Comparison of ENCODE assay signal across 12 cellular contexts in the genomic region with DNA sequence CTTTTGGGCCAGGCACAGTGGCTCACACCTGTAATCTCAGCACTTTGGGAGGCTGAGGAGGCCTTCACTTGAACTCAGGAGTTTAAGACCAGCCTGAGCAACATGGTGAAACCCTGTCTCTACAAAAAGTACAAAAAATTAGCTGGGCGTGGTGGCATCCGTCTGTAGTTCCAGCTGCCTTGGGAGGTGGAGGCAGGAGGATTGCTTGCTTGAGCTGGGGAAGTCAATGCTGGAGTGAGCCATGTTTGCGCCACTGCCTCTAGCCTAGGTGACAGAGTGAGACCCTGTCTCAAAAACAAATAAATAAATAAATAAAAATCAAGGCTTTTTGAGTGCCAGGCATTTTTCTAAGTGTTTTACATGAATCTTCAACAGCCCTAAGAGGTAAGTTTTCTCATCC. TPM values are rescaled to one million over a fixed set of nuclear protein-coding genes. Genes with fewer than 3 reads are reported as not detected.
A peak's percentile ranks its signal among the peaks of the same experiment; 100 is the strongest.
DNase-seq lines count a peak whose midpoint lies in the region; ATAC-seq and TF ChIP-seq lines count a peak whose summit lies in the region.
"Not testable (repeated sequence)": the region's sequence is repeated elsewhere in the genome, so short reads cannot be mapped to it uniquely, and the experiment has no call there.
"Had no signal": no experiment of that assay in that cellular context is flagged by ENCODE, and none has a peak within 500 bp of the region (broad histone marks: within the 10 kb centered on the region; RNA-seq: fewer than 3 reads in every experiment).

No MANE protein-coding gene starts in this region.

- H3K4me3 Mint-ChIP-seq in activated CD4-positive, alpha-beta memory T cell treated with anti-CD3 and anti-CD28 coated beads for 36 hours; stimulated activated naive B cell treated with anti-CD40 and anti-IgM and Interleukin-4, amounts not matched to agents 10 μg/mL and 1 μg/mL and 100 μg/mL, for 72 hours: not testable (repeated sequence)
- H3K4me3 Mint-ChIP-seq in activated naive CD4-positive, alpha-beta T cell treated with anti-CD3 and anti-CD28 coated beads, Interleukin-2, amount 50 U/mL, for 24 hours: peak overlapping the region; percentile 67

- peak overlapping the region; percentile 92 for H3K27ac Mint-ChIP-seq in activated CD4-positive, alpha-beta memory T cell treated with anti-CD3 and anti-CD28 coated beads for 36 hours
- not testable (repeated sequence) for H3K27ac Mint-ChIP-seq in activated naive CD4-positive, alpha-beta T cell treated with anti-CD3 and anti-CD28 coated beads, Interleukin-2, amount 50 U/mL, for 24 hours
- H3K27ac Mint-ChIP-seq in stimulated activated naive B cell treated with anti-CD40 and anti-IgM and Interleukin-4, amounts not matched to agents 10 μg/mL and 1 μg/mL and 100 μg/mL, for 72 hours: peak overlapping the region; percentile 37

- H3K9ac ChIP-seq in DND-41 (ENCODE audit: low read depth, low read length): not testable (repeated sequence)

- not testable (repeated sequence) for H3K27me3 ChIP-seq in DND-41 (ENCODE audit: insufficient read depth, low read length, poor library complexity)

- H3K4me1 ChIP-seq in DND-41 (ENCODE audit: insufficient read depth, low read length): peaks cover 49% of the 10 kb centered on the region

- peaks cover 62% of the 10 kb centered on the region for H3K4me1 Mint-ChIP-seq in activated CD4-positive, alpha-beta memory T cell treated with anti-CD3 and anti-CD28 coated beads for 36 hours (ENCODE audit: low read depth)
- H3K4me1 Mint-ChIP-seq in activated naive CD4-positive, alpha-beta T cell treated with anti-CD3 and anti-CD28 coated beads, Interleukin-2, amount 50 U/mL, for 24 hours: peaks cover 62% of the 10 kb centered on the region
- H3K4me1 Mint-ChIP-seq in stimulated activated naive B cell treated with anti-CD40 and anti-IgM and Interleukin-4, amounts not matched to agents 10 μg/mL and 1 μg/mL and 100 μg/mL, for 72 hours: peaks cover 9 to 15% of the 10 kb centered on the region in 2 donors

- H3K36me3 ChIP-seq in DND-41 (ENCODE audit: insufficient read depth, low read length): peaks cover 77% of the 10 kb centered on the region

- peaks cover 20% of the 10 kb centered on the region for H3K36me3 Mint-ChIP-seq in activated CD4-positive, alpha-beta memory T cell treated with anti-CD3 and anti-CD28 coated beads for 36 hours
- H3K36me3 Mint-ChIP-seq in activated naive CD4-positive, alpha-beta T cell treated with anti-CD3 and anti-CD28 coated beads, Interleukin-2, amount 50 U/mL, for 24 hours: not testable (repeated sequence)
- peaks cover 26 to 40% of the 10 kb centered on the region in 2 donors for H3K36me3 Mint-ChIP-seq in stimulated activated naive B cell treated with anti-CD40 and anti-IgM and Interleukin-4, amounts not matched to agents 10 μg/mL and 1 μg/mL and 100 μg/mL, for 72 hours

- intact Hi-C loops in activated CD4-positive, alpha-beta memory T cell treated with anti-CD3 and anti-CD28 coated beads for 36 hours (cut with micrococcal nuclease): loop anchor here (2.0 kb wide), 1 partner anchor 30 kb away; a partner anchor contains a TSS
- intact Hi-C loops in left cardiac atrium (cut with DNase I); posterior vena cava (cut with DNase I): not testable (repeated sequence)

- DNase-seq in DND-41; RWPE1 (ENCODE audit: low spot score); activated CD4-positive, alpha-beta memory T cell treated with anti-CD3 and anti-CD28 coated beads for 36 hours; stimulated activated naive B cell treated with anti-CD40 and anti-IgM and Interleukin-4, amounts not matched to agents 10 μg/mL and 1 μg/mL and 100 μg/mL, for 72 hours: not testable (repeated sequence)
- peak; percentile 9 for DNase-seq in left cardiac atrium
- peak; percentile 31 for DNase-seq in posterior vena cava (ENCODE audit: low spot score)

- H3K4me2 ChIP-seq in DND-41 (ENCODE audit: insufficient read depth, low read length): peak overlapping the region; percentile 2; the same call in 1 of the 2 replicates

- not testable (repeated sequence) for H3K79me2 ChIP-seq in DND-41 (ENCODE audit: insufficient read depth, low read length)

- not testable (repeated sequence) for H3K4me3 ChIP-seq in DND-41 (ENCODE audit: low read depth in 1 of 2, low read length in 2 of 2)

- not testable (repeated sequence) for H3K27me3 Mint-ChIP-seq in activated CD4-positive, alpha-beta memory T cell treated with anti-CD3 and anti-CD28 coated beads for 36 hours; activated naive CD4-positive, alpha-beta T cell treated with anti-CD3 and anti-CD28 coated beads, Interleukin-2, amount 50 U/mL, for 24 hours; stimulated activated naive B cell treated with anti-CD40 and anti-IgM and Interleukin-4, amounts not matched to agents 10 μg/mL and 1 μg/mL and 100 μg/mL, for 72 hours

- H2AFZ ChIP-seq in DND-41 (ENCODE audit: low read depth, low read length): not testable (repeated sequence)

- H3K9me3 ChIP-seq in DND-41 (ENCODE audit: insufficient read depth, low read length, severe bottlenecking): not testable (repeated sequence)

- H3K27ac ChIP-seq in DND-41 (ENCODE audit: low read length) (peak overlapping the region; percentile 63), RWPE1 (peak overlapping the region; percentile 36; the same call in 1 of the 2 replicates)

- H4K20me1 ChIP-seq in DND-41 (ENCODE audit: insufficient read depth, low read length): peaks cover 24% of the 10 kb centered on the region

- not testable (repeated sequence) for H3K9me3 Mint-ChIP-seq in activated CD4-positive, alpha-beta memory T cell treated with anti-CD3 and anti-CD28 coated beads for 36 hours; activated naive CD4-positive, alpha-beta T cell treated with anti-CD3 and anti-CD28 coated beads, Interleukin-2, amount 50 U/mL, for 24 hours; stimulated activated naive B cell treated with anti-CD40 and anti-IgM and Interleukin-4, amounts not matched to agents 10 μg/mL and 1 μg/mL and 100 μg/mL, for 72 hours

- not testable (repeated sequence) for TF ChIP-seq CTCF in DND-41 (IDR thresholded peaks at IDR 0.05; ENCODE audit: borderline replicate concordance, extremely low read depth, low read length, poor library complexity, severe bottlenecking); RWPE1 (conservative IDR thresholded peaks at IDR 0.05; ENCODE audit: low read depth)

- CTCF ChIA-PET in RWPE1 (lab: Yijun Ruan, JAX): interaction anchor here (0.7 kb wide), 1 partner anchor 57 kb away, joined by 4 read pairs; no protein-coding TSS in a partner anchor
- CTCF ChIA-PET in activated CD4-positive, alpha-beta memory T cell treated with anti-CD3 and anti-CD28 coated beads for 36 hours (lab: Charles Lee): interaction anchor here (0.7 to 1.7 kb wide), 5 partner anchors 9 to 141 kb away, joined by 3 to 8 read pairs (median 3); a partner anchor contains a TSS

- not testable (repeated sequence) for ATAC-seq in DND-41 (ENCODE audit: insufficient read depth, low read depth); left cardiac atrium; stimulated activated naive B cell treated with anti-CD40 and anti-IgM and Interleukin-4, amounts not matched to agents 10 μg/mL and 1 μg/mL and 100 μg/mL, for 72 hours (replicated peaks)

- POLR2A ChIA-PET in RWPE1 (lab: Yijun Ruan, JAX; ENCODE audit: low non-redundant PET): not testable (repeated sequence)
- POLR2A ChIA-PET in activated CD4-positive, alpha-beta memory T cell treated with anti-CD3 and anti-CD28 coated beads for 36 hours (lab: Charles Lee): interaction anchor here (0.5 to 1.0 kb wide), 4 partner anchors 14 to 109 kb away, joined by 3 to 6 read pairs (median 3); a partner anchor contains a TSS

RNA-seq across cellular contexts. Expression of a gene that starts 29.9 kb away (rescaled TPM):
- total RNA-seq in activated CD4-positive, alpha-beta memory T cell treated with anti-CD3 and anti-CD28 coated beads for 36 hours: 10 to 100 TPM; 45.8 to 46.2 TPM
- total RNA-seq in left cardiac atrium: 100 to 1,000 TPM; 112 to 144 TPM
- 100 to 1,000 TPM; 265 to 283 TPM for total RNA-seq in posterior vena cava

RNA-seq across cellular contexts. Expression of a gene that starts 30.3 kb away (rescaled TPM):
- total RNA-seq in activated CD4-positive, alpha-beta memory T cell treated with anti-CD3 and anti-CD28 coated beads for 36 hours: 10 to 100 TPM in 1 of 2 experiments, 1 to 10 TPM in 1; 9.4 to 10.7 TPM
- total RNA-seq in left cardiac atrium: 1 to 10 TPM; 7.4 to 9.3 TPM
- total RNA-seq in posterior vena cava: 1 to 10 TPM; 5.4 to 5.7 TPM

RNA-seq across cellular contexts. Expression of a gene that starts 48.5 kb away (rescaled TPM):
- under 1 TPM in 1 of 2 experiments, not detected in 1; 0.29 TPM for total RNA-seq in activated CD4-positive, alpha-beta memory T cell treated with anti-CD3 and anti-CD28 coated beads for 36 hours
- total RNA-seq in left cardiac atrium (not detected), posterior vena cava (not detected)
- total RNA-seq: activated T-helper 1 cell treated with anti-CD3 and anti-CD28 coated beads, Interleukin-12 subunit alpha, Interleukin-12 subunit beta, Interleukin-2, Interleukin-4 antibody, amounts not matched to agents 30 ng/mL and 10 ng/mL and 1 ng/mL, durations not matched to agents 14 hours and 24 hours and 36 hours; Calu3; MCF 10A; thoracic aorta had no signal

RNA-seq across cellular contexts. Expression of a gene that starts 53.2 kb away (rescaled TPM):
- 10 to 100 TPM; 49.9 to 51.0 TPM for total RNA-seq in activated CD4-positive, alpha-beta memory T cell treated with anti-CD3 and anti-CD28 coated beads for 36 hours
- 10 to 100 TPM; 51.4 to 52.1 TPM for total RNA-seq in left cardiac atrium
- 10 to 100 TPM; 40.8 to 52.9 TPM for total RNA-seq in posterior vena cava

RNA-seq across cellular contexts. Expression of a gene that starts 53.5 kb away (rescaled TPM):
- 1 to 10 TPM; 3.1 TPM for total RNA-seq in activated CD4-positive, alpha-beta memory T cell treated with anti-CD3 and anti-CD28 coated beads for 36 hours
- total RNA-seq in left cardiac atrium (1 to 10 TPM; 2.9 to 3.9 TPM), posterior vena cava (1 to 10 TPM; 3.5 to 3.9 TPM)
- total RNA-seq: ascending aorta had no signal
